14 cellular contexts compared by ENCODE assay signal in genomic region chr4:6526171-6526570, GRCh38. TPM values are rescaled to one million over a fixed set of nuclear protein-coding genes. Genes with fewer than 3 reads are reported as not detected.
DNase-seq lines count a peak whose midpoint lies in the region; ATAC-seq and TF ChIP-seq lines count a peak whose summit lies in the region.
"Had no signal": no experiment of that assay in that cellular context is flagged by ENCODE, and none has a peak within 500 bp of the region (broad histone marks: within the 10 kb centered on the region; RNA-seq: fewer than 3 reads in every experiment).

No MANE protein-coding gene starts in this region.

- no peak overlapping the region for H3K4me3 Mint-ChIP-seq in nephron
- H3K4me3 Mint-ChIP-seq: CD14-positive monocyte; CD8-positive, alpha-beta T cell; IgD-negative memory B cell had no signal

- H3K27me3 Mint-ChIP-seq in nephron (ENCODE audit: low read depth) = peaks cover 25% of the 10 kb centered on the region

- DNase-seq in NCI-H526 (lab: John Stamatoyannopoulos, UW) = peak; percentile 24 to 32
- DNase-seq in choroid plexus epithelial cell (ENCODE audit: low read depth) = peak; percentile 30
- no peak for DNase-seq in NCI-H1436 (lab: John Stamatoyannopoulos, UW)
- no peak for DNase-seq in NCI-H2029 treated with DMSO at 0.1 percent for 48 hours (lab: John Stamatoyannopoulos, UW)
- no peak for DNase-seq in Right ventricle myocardium inferior (ENCODE audit: missing footprints)
- DNase-seq: CD8-positive, alpha-beta T cell; COR-L47; DND-41; GDM1 had no signal

- ATAC-seq in Right ventricle myocardium inferior (no peak), GM19452 (IDR thresholded peaks at IDR 0.05; ENCODE audit: unreplicated experiment) (no peak)
- ATAC-seq: A549; CD8-positive, alpha-beta T cell had no signal

- peaks cover 4% of the 10 kb centered on the region for H3K9me3 Mint-ChIP-seq in nephron
- H3K9me3 Mint-ChIP-seq: CD8-positive, alpha-beta T cell had no signal

- intact Hi-C loops in Right ventricle myocardium inferior (cut with DNase I) = no loop called here

- H3K36me3 Mint-ChIP-seq in nephron (ENCODE audit: low read depth) = no peaks in the 10 kb centered on the region
- H3K36me3 Mint-ChIP-seq: CD14-positive monocyte; CD8-positive, alpha-beta T cell; IgD-negative memory B cell had no signal

- H3K4me1 Mint-ChIP-seq in nephron = no peaks in the 10 kb centered on the region
- H3K4me1 Mint-ChIP-seq: CD14-positive monocyte, IgD-negative memory B cell had no signal

- H3K27ac Mint-ChIP-seq in nephron = peak overlapping the region in 2 of 3 experiments; percentile 39 to 53
- H3K27ac Mint-ChIP-seq: CD14-positive monocyte; CD8-positive, alpha-beta T cell; IgD-negative memory B cell had no signal

- H3K4me3 ChIP-seq in choroid plexus epithelial cell (ENCODE audit: low read depth, low read length) = no peak overlapping the region
- H3K4me3 ChIP-seq: A549 had no signal

- TF ChIP-seq CTCF in choroid plexus epithelial cell (conservative IDR thresholded peaks at IDR 0.05; ENCODE audit: low read depth, low read length) (no peak), nephron (IDR thresholded peaks at IDR 0.05; ENCODE audit: unreplicated experiment in 3 of 3) (no peak)

RNA-seq across cellular contexts. Expression of gene MAN2B2, which starts 48.8 kb away (rescaled TPM):
- 17.8 TPM for total RNA-seq in Right ventricle myocardium inferior

RNA-seq across cellular contexts. Expression of gene PPP2R2C, which starts 53.8 kb away (rescaled TPM):
- total RNA-seq in Right ventricle myocardium inferior = 12.3 TPM
- total RNA-seq: CD8-positive, alpha-beta T cell had no signal

Comparison
In these comparisons a context has a peak if more than half of its experiments do, and no peak if none do; other contexts are left out.
1. DNase-seq: peak in NCI-H526 (2 of 2) and choroid plexus epithelial cell (single experiment); none in NCI-H1436 (single experiment), NCI-H2029 treated with DMSO at 0.1 percent for 48 hours (single experiment) and Right ventricle myocardium inferior (single experiment).